Comparison of ENCODE assay signal across 18 cellular contexts in the genomic region with DNA sequence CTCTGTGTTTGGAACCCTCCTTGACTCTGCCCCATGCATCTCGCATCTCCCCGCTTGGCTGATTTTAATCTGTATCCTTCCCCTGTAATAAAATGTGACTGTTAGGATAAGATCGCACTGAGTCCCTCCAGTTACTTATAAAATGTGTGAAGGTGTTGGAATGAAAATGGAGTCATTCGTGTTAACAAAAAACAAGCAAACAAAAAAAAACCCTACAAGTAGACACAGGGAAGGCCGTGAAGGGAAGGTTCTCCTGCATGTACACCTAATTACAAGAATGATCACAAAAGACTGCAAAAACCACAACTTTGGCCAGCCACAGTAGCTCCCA. TPM values are rescaled to one million over a fixed set of nuclear protein-coding genes. Genes with fewer than 3 reads are reported as not detected.
DNase-seq lines count a peak whose midpoint lies in the region; ATAC-seq, FAIRE-seq and TF ChIP-seq lines count a peak whose summit lies in the region.
"Had no signal": no experiment of that assay in that cellular context is flagged by ENCODE, and none has a peak within 500 bp of the region (broad histone marks: within the 10 kb centered on the region; RNA-seq: fewer than 3 reads in every experiment).

No MANE protein-coding gene starts in this region.

- no peaks in the 10 kb centered on the region for H4K20me1 ChIP-seq in PC-3 (ENCODE audit: low read length)
- H4K20me1 ChIP-seq in hepatocyte (ENCODE audit: insufficient read depth, poor library complexity, severe bottlenecking): no peaks in the 10 kb centered on the region

- H3K27ac ChIP-seq in A549 (peak overlapping the region; percentile 88 to 93), PC-3 (ENCODE audit: low read length) (peak overlapping the region; percentile 98), hepatocyte (peak overlapping the region; percentile 97), pancreas (peak overlapping the region in 3 of 4 donors; percentile 12 to 74 (median 58)), tibial nerve (no peak overlapping the region)
- H3K27ac ChIP-seq: SK-N-MC had no signal

- ATAC-seq in A549 (no peak), PC-3 (no peak; the same call in 1 of the 2 replicates), pancreas (no peak)

- BruUV-seq in PC-3 (replicated peaks; lab: Mats Ljungman, UMichigan): TSS peak; percentile 28

- H3K4me3 ChIP-seq in A549 (no peak overlapping the region), PC-3 (ENCODE audit: low read length) (no peak overlapping the region; the same call in 1 of the 2 replicates), hepatocyte (no peak overlapping the region), pancreas (no peak overlapping the region), tibial nerve (no peak overlapping the region)
- H3K4me3 ChIP-seq: SK-N-MC had no signal

- H2AFZ ChIP-seq in PC-3 (ENCODE audit: low read length) (no peak overlapping the region), hepatocyte (no peak overlapping the region)

- no peaks in the 10 kb centered on the region for H3K79me2 ChIP-seq in PC-3 (ENCODE audit: low read length)
- no peaks in the 10 kb centered on the region for H3K79me2 ChIP-seq in hepatocyte

- H3K4me1 ChIP-seq in A549 (peaks cover 50% of the 10 kb centered on the region), PC-3 (ENCODE audit: insufficient read depth, low read length) (peaks cover 30% of the 10 kb centered on the region), hepatocyte (ENCODE audit: insufficient read depth) (peaks cover 20% of the 10 kb centered on the region), pancreas (peaks cover 6 to 27% (median 20%) of the 10 kb centered on the region in 3 donors), tibial nerve (no peaks in the 10 kb centered on the region)

- H3K9me2 ChIP-seq in PC-3 (replicated peaks; ENCODE audit: low read length) (no peaks in the 10 kb centered on the region), hepatocyte (replicated peaks; ENCODE audit: insufficient read depth) (no peaks in the 10 kb centered on the region)

- POLR2A ChIA-PET in A549 (lab: Yijun Ruan, JAX) (interaction anchor here (1.3 to 1.5 kb wide), 2 partner anchors 12 to 14 kb away, joined by 10 to 11 read pairs; a partner anchor contains a TSS), PC-3 (lab: Charles Lee; ENCODE audit: unreplicated experiment) (interaction anchor here (0.5 kb wide), 1 partner anchor 982 kb away, joined by 6 read pairs; no protein-coding TSS in a partner anchor)

- no peak for TF ChIP-seq CTCF in A549 (IDR thresholded peaks at IDR 0.05)
- no peak for TF ChIP-seq CTCF in PC-3 (conservative IDR thresholded peaks at IDR 0.05; ENCODE audit: low read depth, low read length)
- TF ChIP-seq CTCF in hepatocyte (IDR thresholded peaks at IDR 0.05; ENCODE audit: poor library complexity): no peak
- no peak for TF ChIP-seq CTCF in pancreas (IDR thresholded peaks at IDR 0.05)
- TF ChIP-seq CTCF in tibial nerve (IDR thresholded peaks at IDR 0.05): no peak

- no peak for TF ChIP-seq EP300 in A549 (IDR thresholded peaks at IDR 0.05)
- TF ChIP-seq EP300 in tibial nerve (IDR thresholded peaks at IDR 0.05): no peak

- H3K9ac ChIP-seq in PC-3 (ENCODE audit: low read length): peak overlapping the region; percentile 72

- WGBS in A549 (ENCODE audit: missing lambda C conversion rate): 51% methylated on average over 5 of the region's 5 CpGs
- WGBS in hepatocyte (ENCODE audit: low lambda C conversion rate, missing lambda C conversion rate): 76% methylated on average over 5 of the region's 5 CpGs
- 74 to 80% methylated on average over 5 of the region's 5 CpGs for WGBS in pancreas, 2 donors
- 68 to 78% methylated on average over 5 of the region's 5 CpGs for WGBS in tibial nerve, 2 donors

- intact Hi-C loops in PC-3 (cut with micrococcal nuclease): no loop called here
- intact Hi-C loops in pancreas (cut with DNase I): no loop called here

- DNase-seq in A549 (ENCODE audit: low read depth in 1 of 2, low spot score in 1 of 2) (no peak), PC-3 (no peak), hepatocyte (ENCODE audit: low spot score) (no peak), pancreas (no peak), tibial nerve (ENCODE audit: low spot score in 2 of 2) (no peak), NCI-H345 treated with DMSO at 0.1 percent for 48 hours (lab: John Stamatoyannopoulos, UW; ENCODE audit: unreplicated experiment) (no peak), HUDEP-2 (lab: John Stamatoyannopoulos, UW; ENCODE audit: unreplicated experiment in 76 of 76) (no peak), occipital lobe (lab: John Stamatoyannopoulos, UW) (no peak)
- DNase-seq: CD4-positive, alpha-beta T cell; H9; KBM-7; NCI-H1048; NCI-H146; NCI-H2081; NCI-H510A treated with DMSO at 0.1 percent for 48 hours; NCI-H82 had no signal

- H3K4me2 ChIP-seq in A549 (peak overlapping the region; percentile 48), PC-3 (ENCODE audit: low read length) (peak overlapping the region; percentile 50), hepatocyte (peak overlapping the region; percentile 2)

- no peaks in the 10 kb centered on the region for H3K36me3 ChIP-seq in PC-3 (ENCODE audit: low read depth, low read length)
- no peaks in the 10 kb centered on the region for H3K36me3 ChIP-seq in hepatocyte (replicated peaks; ENCODE audit: insufficient read depth, low read depth)
- H3K36me3 ChIP-seq in pancreas: no peaks in the 10 kb centered on the region
- no peaks in the 10 kb centered on the region for H3K36me3 ChIP-seq in tibial nerve

- CTCF ChIA-PET in A549 (lab: Yijun Ruan, JAX) (interaction anchor here (0.7 to 6.1 kb wide), 5 partner anchors 20 to 114 kb away, joined by 3 to 57 read pairs (median 3); no protein-coding TSS in a partner anchor), PC-3 (lab: Charles Lee) (no interaction called here)

- FAIRE-seq in A549 (lab: Jason Lieb, UNC) (no peak), pancreas (lab: Jason Lieb, UNC) (no peak)
- FAIRE-seq: GM19239 had no signal

- H3F3A ChIP-seq in PC-3 (ENCODE audit: low read length, unreplicated experiment): peaks cover 3% of the 10 kb centered on the region

- H3K27me3 ChIP-seq in PC-3 (ENCODE audit: low read length) (no peaks in the 10 kb centered on the region), hepatocyte (no peaks in the 10 kb centered on the region), pancreas (no peaks in the 10 kb centered on the region), tibial nerve (no peaks in the 10 kb centered on the region)

- TF ChIP-seq RAD21 in A549 (conservative IDR thresholded peaks at IDR 0.05 in 1 of 2, IDR thresholded peaks at IDR 0.05 in 1 of 2): no peak

- H3K9me3 ChIP-seq in A549: no peaks in the 10 kb centered on the region
- no peaks in the 10 kb centered on the region for H3K9me3 ChIP-seq in PC-3 (ENCODE audit: low read length)
- no peaks in the 10 kb centered on the region for H3K9me3 ChIP-seq in hepatocyte (ENCODE audit: low read depth)
- no peaks in the 10 kb centered on the region for H3K9me3 ChIP-seq in pancreas
- no peaks in the 10 kb centered on the region for H3K9me3 ChIP-seq in tibial nerve

- no peak for TF ChIP-seq POLR2A in A549 (IDR thresholded peaks at IDR 0.05; ENCODE audit: low read length)
- TF ChIP-seq POLR2A in tibial nerve (IDR thresholded peaks at IDR 0.05): no peak

TF ChIP-seq in A549, 52 proteins besides CTCF, POLR2A, EP300 and RAD21:
- TF ChIP-seq, protein P1, sequence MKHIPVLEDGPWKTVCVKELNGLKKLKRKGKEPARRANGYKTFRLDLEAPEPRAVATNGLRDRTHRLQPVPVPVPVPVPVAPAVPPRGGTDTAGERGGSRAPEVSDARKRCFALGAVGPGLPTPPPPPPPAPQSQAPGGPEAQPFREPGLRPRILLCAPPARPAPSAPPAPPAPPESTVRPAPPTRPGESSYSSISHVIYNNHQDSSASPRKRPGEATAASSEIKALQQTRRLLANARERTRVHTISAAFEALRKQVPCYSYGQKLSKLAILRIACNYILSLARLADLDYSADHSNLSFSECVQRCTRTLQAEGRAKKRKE (CRISPR knock-in tag; IDR thresholded peaks at IDR 0.05; ENCODE audit: low read depth): peak; percentile 62; the same call in 1 of the 2 replicates
- no peak for TF ChIP-seq CBX8 (IDR thresholded peaks at IDR 0.05)
- TF ChIP-seq HOXB13 (CRISPR knock-in tag; IDR thresholded peaks at IDR 0.05; ENCODE audit: low read depth): 0 out of 2 replicates have a peak, but pooled peaks have one; percentile 37
- peak; percentile 67; the same call in 1 of the 2 replicates for TF ChIP-seq HOXB5 (CRISPR knock-in tag; IDR thresholded peaks at IDR 0.05)

RNA-seq across cellular contexts. Expression of a gene that starts 14.2 kb away (rescaled TPM):
- 300 and 369 TPM in 2 replicates for polyA plus RNA-seq in A549 (2011; rRNA removed)
- polyA plus RNA-seq in A549 (2012; cell fraction: cytosol; rRNA removed): 253 and 262 TPM in 2 replicates
- polyA plus RNA-seq in A549 (2012; cell fraction: nucleus; rRNA removed): 142 and 193 TPM in 2 replicates
- polyA plus RNA-seq in A549 (2017; fragmentation: RNase III; extraction: RNeasy Plus Mini Kit Qiagen cat#74134 plus additional on column Dnase treatment): 416 to 463 TPM (median 442 TPM) in 3 replicates
- 145 and 174 TPM in 2 replicates for polyA minus RNA-seq in A549 (2011; rRNA and poly(A)+ RNA removed)
- 193 and 220 TPM in 2 replicates for total RNA-seq in PC-3 (2014; rRNA removed)
- total RNA-seq in hepatocyte: 282 and 286 TPM in 2 replicates
- polyA plus RNA-seq in hepatocyte: 196 and 216 TPM in 2 replicates
- total RNA-seq in pancreas: 10 to 100 TPM; 41.8 to 87.8 (median 63.9) TPM
- 10 to 100 TPM; 49.5 to 67.1 TPM for polyA plus RNA-seq in pancreas
- 100 to 1,000 TPM in 1 of 4 donors, 10 to 100 TPM in 3; 64.7 to 103 (median 71.9) TPM for total RNA-seq in tibial nerve
- 209 TPM for total RNA-seq in occipital lobe

RNA-seq across cellular contexts. Expression of a gene that starts 50.5 kb away (rescaled TPM):
- polyA plus RNA-seq in A549 (2011; rRNA removed) (103 and 126 TPM in 2 replicates), A549 (2017; fragmentation: RNase III; extraction: RNeasy Plus Mini Kit Qiagen cat#74134 plus additional on column Dnase treatment) (89.1 to 92.9 TPM (median 89.9 TPM) in 3 replicates), hepatocyte (76.6 and 77.4 TPM in 2 replicates), pancreas (10 to 100 TPM in 1 of 2 donors, 1 to 10 TPM in 1; 7.9 to 35.4 TPM)
- 56.7 and 62.9 TPM in 2 replicates for polyA plus RNA-seq in A549 (2012; cell fraction: cytosol; rRNA removed)
- polyA plus RNA-seq in A549 (2012; cell fraction: nucleus; rRNA removed): 40.6 and 52.1 TPM in 2 replicates
- 45.9 and 61.8 TPM in 2 replicates for polyA minus RNA-seq in A549 (2011; rRNA and poly(A)+ RNA removed)
- total RNA-seq in PC-3 (2014; rRNA removed) (22.7 and 45.2 TPM in 2 replicates), hepatocyte (124 and 126 TPM in 2 replicates), pancreas (10 to 100 TPM in 3 of 6 donors, 1 to 10 TPM in 3; 6.4 to 25.4 (median 10.7) TPM), tibial nerve (10 to 100 TPM; 27.6 to 34.3 (median 32.9) TPM), occipital lobe (56.3 TPM)

Comparison
In these comparisons a context has a peak if more than half of its experiments do, and no peak if none do; other contexts are left out.
1. H3K27ac ChIP-seq: peak in A549 (2 of 2), PC-3 (single experiment), hepatocyte (single experiment) and pancreas (3 of 4); none in tibial nerve (0 of 4).
2. Peak in every context shown above with its lines, with median percentiles within 50 percentile points of each other: H3K4me2 ChIP-seq.